14 cellular contexts compared by ENCODE assay signal in the genomic region with DNA sequence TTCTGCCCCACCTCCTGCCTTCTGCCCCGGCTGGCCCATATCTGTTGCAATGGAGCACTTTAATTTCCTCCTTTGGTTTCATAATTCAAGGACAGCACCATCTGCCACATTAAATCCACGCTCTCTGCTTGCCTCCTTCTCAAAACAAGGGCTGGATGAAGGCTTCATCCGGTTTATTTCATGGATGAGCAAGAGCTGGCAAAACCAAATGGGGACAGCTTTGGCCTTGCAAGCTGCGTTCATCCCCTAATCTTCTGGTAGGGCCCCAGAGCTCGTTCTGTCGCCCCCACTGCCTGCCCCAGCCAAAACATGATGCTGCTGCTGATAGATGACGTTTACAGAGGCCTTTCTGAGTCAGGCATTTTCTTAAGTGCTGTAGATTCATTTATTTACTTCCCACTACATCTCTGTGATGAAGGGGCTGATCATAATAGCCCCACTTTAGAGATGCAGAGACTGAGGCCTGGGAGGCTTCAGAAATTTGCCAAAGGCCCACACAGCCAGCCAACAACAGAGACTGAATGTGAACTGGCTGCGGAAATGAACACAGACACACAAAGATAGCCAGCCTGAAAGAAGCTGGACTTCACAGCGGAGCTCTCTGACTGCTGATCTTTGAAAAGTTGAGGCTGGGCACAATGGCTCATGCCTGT.
DNase-seq lines count a peak whose midpoint lies in the region; ATAC-seq, FAIRE-seq and TF ChIP-seq lines count a peak whose summit lies in the region.
"Had no signal": no experiment of that assay in that cellular context is flagged by ENCODE, and none has a peak within 500 bp of the region (broad histone marks: within the 10 kb centered on the region; RNA-seq: fewer than 3 reads in every experiment).

No MANE protein-coding gene starts in this region.

- POLR2A ChIA-PET in K562 (lab: Yijun Ruan, JAX): interaction anchor here (0.7 to 2.5 kb wide), 7 partner anchors 8 to 118 kb away, joined by 3 to 7 read pairs (median 5); no protein-coding TSS in a partner anchor

- intact Hi-C loops in heart right ventricle (cut with DNase I): loop anchor here in 4 of 10 donors (5.0 to 10.0 kb wide), 4 partner anchors 85 to 200 kb away; no protein-coding TSS in a partner anchor
- intact Hi-C loops in heart left ventricle (cut with DNase I): loop anchor here in 1 of 10 donors (10.0 kb wide), 1 partner anchor 112 kb away; a partner anchor contains a TSS
- intact Hi-C loops in K562 (cut with micrococcal nuclease): no loop called here

- H3K27ac ChIP-seq in heart right ventricle: peak overlapping the region in 6 of 10 donors; percentile 4 to 86 (median 50)
- peak overlapping the region in 5 of 12 donors; percentile 9 to 80 (median 73) for H3K27ac ChIP-seq in heart left ventricle
- H3K27ac ChIP-seq in K562 (ENCODE audit: extremely low read depth, low read depth, low read length): no peak overlapping the region
- peak overlapping the region; percentile 4 for H3K27ac ChIP-seq in muscle layer of duodenum (ENCODE audit: low read length)

- ATAC-seq in heart right ventricle: no peak
- no peak for ATAC-seq in heart left ventricle
- peak; percentile 34; the same call in 2 of the 3 replicates for ATAC-seq in K562
- no peak for ATAC-seq in HG03135 (IDR thresholded peaks at IDR 0.05; ENCODE audit: unreplicated experiment)
- ATAC-seq: body of pancreas had no signal

- H3K79me2 ChIP-seq in K562 (ENCODE audit: control insufficient read depth, insufficient read depth, low read length): no peaks in the 10 kb centered on the region

- H3K27me3 ChIP-seq in heart right ventricle (no peaks in the 10 kb centered on the region), heart left ventricle (no peaks in the 10 kb centered on the region), K562 (ENCODE audit: control insufficient read depth in 2 of 2, insufficient read depth in 2 of 2, low read length in 2 of 2) (no peaks in the 10 kb centered on the region), muscle layer of duodenum (ENCODE audit: low read depth, low read length) (no peaks in the 10 kb centered on the region)
- H3K27me3 ChIP-seq: body of pancreas had no signal

- no peak for FAIRE-seq in K562 (lab: Jason Lieb, UNC)
- FAIRE-seq: A204.1 had no signal

- no peaks in the 10 kb centered on the region for H3K9me3 ChIP-seq in heart right ventricle
- H3K9me3 ChIP-seq in heart left ventricle: no peaks in the 10 kb centered on the region
- no peaks in the 10 kb centered on the region for H3K9me3 ChIP-seq in K562 (replicated peaks; ENCODE audit: control insufficient read depth, insufficient read depth, low read depth, low read length)
- no peaks in the 10 kb centered on the region for H3K9me3 ChIP-seq in muscle layer of duodenum (ENCODE audit: control insufficient read depth in 1 of 2, low read length in 2 of 2)
- H3K9me3 ChIP-seq: body of pancreas had no signal

- peak overlapping the region; percentile 17; the same call in 1 of the 2 replicates for H3K4me2 ChIP-seq in K562 (ENCODE audit: insufficient read depth, low read length)

- no peak for TF ChIP-seq CTCF in heart right ventricle (IDR thresholded peaks at IDR 0.05)
- TF ChIP-seq CTCF in heart left ventricle (IDR thresholded peaks at IDR 0.05): no peak
- TF ChIP-seq CTCF in K562 (IDR thresholded peaks at IDR 0.05 in 2 of 3, conservative IDR thresholded peaks at IDR 0.05 in 1 of 3; ENCODE audit: insufficient read depth in 2 of 3, low read depth in 1 of 3, low read length in 3 of 3): no peak

- no peak for TF ChIP-seq POLR2A in heart left ventricle (IDR thresholded peaks at IDR 0.05)
- no peak for TF ChIP-seq POLR2A in K562 (conservative IDR thresholded peaks at IDR 0.05)

- TF ChIP-seq RAD21 in K562 (CRISPR knock-in tag; conservative IDR thresholded peaks at IDR 0.05 in 1 of 2, IDR thresholded peaks at IDR 0.05 in 1 of 2): no peak

- no peak for DNase-seq in heart right ventricle
- DNase-seq in heart left ventricle: no peak
- peak in 2 of 4 experiments; percentile 47 to 57 for DNase-seq in K562 (ENCODE audit: extremely low read depth in 1 of 4, low spot score in 3 of 4)
- no peak for DNase-seq in NCI-H446 treated with DMSO at 0.1 percent for 48 hours (lab: John Stamatoyannopoulos, UW)
- no peak for DNase-seq in DMS114 treated with DMSO at 0.1 percent for 48 hours (lab: John Stamatoyannopoulos, UW; ENCODE audit: unreplicated experiment)
- no peak for DNase-seq in activated naive CD8-positive, alpha-beta T cell treated with anti-CD3 and anti-CD28 coated beads for 36 hours
- DNase-seq: activated CD4-positive, alpha-beta T cell treated with anti-CD3 and anti-CD28 coated beads, Interleukin-2, amount 50 U/mL, for 4 hours; H9; NCI-H345 had no signal

- WGBS in heart right ventricle, 2 donors: 73 to 78% methylated on average over 9 of the region's 9 CpGs
- WGBS in heart left ventricle, 4 donors: 66 to 77% (median 70%) methylated on average over 9 of the region's 9 CpGs
- 45% methylated on average over 9 of the region's 9 CpGs for WGBS in K562 (ENCODE audit: insufficient coverage, low coverage, missing lambda C conversion rate)

- H3K36me3 ChIP-seq in heart right ventricle (no peaks in the 10 kb centered on the region), heart left ventricle (no peaks in the 10 kb centered on the region), K562 (ENCODE audit: control insufficient read depth, insufficient read depth, low read length) (no peaks in the 10 kb centered on the region), muscle layer of duodenum (ENCODE audit: control insufficient read depth in 1 of 2, insufficient read depth in 2 of 2, low read length in 2 of 2) (no peaks in the 10 kb centered on the region)

- H3K27ac Mint-ChIP-seq in activated naive CD8-positive, alpha-beta T cell treated with anti-CD3 and anti-CD28 coated beads for 36 hours: no peak overlapping the region

- TF ChIP-seq EP300 in K562 (IDR thresholded peaks at IDR 0.05; ENCODE audit: low read length): 0 out of 2 replicates have a peak, but pooled peaks have one; percentile 18

- H3K4me1 ChIP-seq in heart right ventricle: peaks cover 0 to 39% (median 1%) of the 10 kb centered on the region in 9 donors
- H3K4me1 ChIP-seq in heart left ventricle: peaks cover 0 to 32% (median 5%) of the 10 kb centered on the region in 12 donors
- peaks cover 8 to 38% of the 10 kb centered on the region in 2 experiments; a peak in 4 of 5 replicates for H3K4me1 ChIP-seq in K562 (replicated peaks in 1 of 2; ENCODE audit: control insufficient read depth in 2 of 2, insufficient read depth in 2 of 2, low read length in 2 of 2)
- H3K4me1 ChIP-seq in muscle layer of duodenum (ENCODE audit: control insufficient read depth in 1 of 2, insufficient read depth in 2 of 2, low read length in 2 of 2): no peaks in the 10 kb centered on the region

- in situ Hi-C loops in K562 (cut with MboI): no loop called here

- no peaks in the 10 kb centered on the region for H3K36me3 Mint-ChIP-seq in activated naive CD8-positive, alpha-beta T cell treated with anti-CD3 and anti-CD28 coated beads for 36 hours

- CTCF ChIA-PET in K562 (lab: Yijun Ruan, JAX; ENCODE audit: low intra/inter-chr PET ratio): no interaction called here

- no peaks in the 10 kb centered on the region for H3K4me1 Mint-ChIP-seq in activated naive CD8-positive, alpha-beta T cell treated with anti-CD3 and anti-CD28 coated beads for 36 hours

- no TSS peak for BruUV-seq in K562 (replicated peaks; lab: Mats Ljungman, UMichigan)

- H3K9me3 Mint-ChIP-seq in activated naive CD8-positive, alpha-beta T cell treated with anti-CD3 and anti-CD28 coated beads for 36 hours: no peaks in the 10 kb centered on the region
- H3K9me3 Mint-ChIP-seq: H9 had no signal

- H3K4me3 ChIP-seq in heart right ventricle (no peak overlapping the region), heart left ventricle (no peak overlapping the region), K562 (no peak overlapping the region), muscle layer of duodenum (ENCODE audit: low read depth in 1 of 2, low read length in 2 of 2) (no peak overlapping the region)
- H3K4me3 ChIP-seq: body of pancreas, skin epidermis had no signal

- no peak overlapping the region for H3K4me3 Mint-ChIP-seq in activated naive CD8-positive, alpha-beta T cell treated with anti-CD3 and anti-CD28 coated beads for 36 hours
- H3K4me3 Mint-ChIP-seq: H9 had no signal

- H3K9me1 ChIP-seq in K562 (ENCODE audit: control insufficient read depth, insufficient read depth, low read length): no peaks in the 10 kb centered on the region

- H4K20me1 ChIP-seq in K562 (replicated peaks; ENCODE audit: control insufficient read depth, insufficient read depth, low read length): no peaks in the 10 kb centered on the region

- peak overlapping the region in 1 of 2 experiments; percentile 6; a peak in 1 of 4 replicates for H3K9ac ChIP-seq in K562 (ENCODE audit: insufficient read depth in 1 of 2, low read depth in 2 of 2, low read length in 2 of 2)

- peak overlapping the region; percentile 94 for H2AFZ ChIP-seq in K562 (ENCODE audit: low read depth, low read length)

- no peaks in the 10 kb centered on the region for H3K27me3 Mint-ChIP-seq in activated naive CD8-positive, alpha-beta T cell treated with anti-CD3 and anti-CD28 coated beads for 36 hours

TF ChIP-seq in K562, 482 proteins besides CTCF, POLR2A, EP300 and RAD21 (continues in another document):
- no peak for TF ChIP-seq PTBP1 (IDR thresholded peaks at IDR 0.05; ENCODE audit: low read depth, low read length)
- TF ChIP-seq CREM (IDR thresholded peaks at IDR 0.05; ENCODE audit: low read depth): peak; percentile 76
- TF ChIP-seq, protein P1, sequence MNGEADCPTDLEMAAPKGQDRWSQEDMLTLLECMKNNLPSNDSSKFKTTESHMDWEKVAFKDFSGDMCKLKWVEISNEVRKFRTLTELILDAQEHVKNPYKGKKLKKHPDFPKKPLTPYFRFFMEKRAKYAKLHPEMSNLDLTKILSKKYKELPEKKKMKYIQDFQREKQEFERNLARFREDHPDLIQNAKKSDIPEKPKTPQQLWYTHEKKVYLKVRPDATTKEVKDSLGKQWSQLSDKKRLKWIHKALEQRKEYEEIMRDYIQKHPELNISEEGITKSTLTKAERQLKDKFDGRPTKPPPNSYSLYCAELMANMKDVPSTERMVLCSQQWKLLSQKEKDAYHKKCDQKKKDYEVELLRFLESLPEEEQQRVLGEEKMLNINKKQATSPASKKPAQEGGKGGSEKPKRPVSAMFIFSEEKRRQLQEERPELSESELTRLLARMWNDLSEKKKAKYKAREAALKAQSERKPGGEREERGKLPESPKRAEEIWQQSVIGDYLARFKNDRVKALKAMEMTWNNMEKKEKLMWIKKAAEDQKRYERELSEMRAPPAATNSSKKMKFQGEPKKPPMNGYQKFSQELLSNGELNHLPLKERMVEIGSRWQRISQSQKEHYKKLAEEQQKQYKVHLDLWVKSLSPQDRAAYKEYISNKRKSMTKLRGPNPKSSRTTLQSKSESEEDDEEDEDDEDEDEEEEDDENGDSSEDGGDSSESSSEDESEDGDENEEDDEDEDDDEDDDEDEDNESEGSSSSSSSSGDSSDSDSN (IDR thresholded peaks at IDR 0.05; ENCODE audit: borderline replicate concordance in 1 of 2, low read depth in 2 of 2, low read length in 2 of 2): no peak
- peak in 1 of 2 experiments; percentile 74; a peak in 2 of 4 replicates for TF ChIP-seq RCOR1 (IDR thresholded peaks at IDR 0.05; ENCODE audit: borderline replicate concordance in 1 of 2, low read depth in 2 of 2, low read length in 2 of 2)
- TF ChIP-seq LEF1 (IDR thresholded peaks at IDR 0.05): peak; percentile 50; the same call in 1 of the 2 replicates
- no peak for TF ChIP-seq ZNF785 (CRISPR knock-in tag; IDR thresholded peaks at IDR 0.05)
